In the genomic region with DNA sequence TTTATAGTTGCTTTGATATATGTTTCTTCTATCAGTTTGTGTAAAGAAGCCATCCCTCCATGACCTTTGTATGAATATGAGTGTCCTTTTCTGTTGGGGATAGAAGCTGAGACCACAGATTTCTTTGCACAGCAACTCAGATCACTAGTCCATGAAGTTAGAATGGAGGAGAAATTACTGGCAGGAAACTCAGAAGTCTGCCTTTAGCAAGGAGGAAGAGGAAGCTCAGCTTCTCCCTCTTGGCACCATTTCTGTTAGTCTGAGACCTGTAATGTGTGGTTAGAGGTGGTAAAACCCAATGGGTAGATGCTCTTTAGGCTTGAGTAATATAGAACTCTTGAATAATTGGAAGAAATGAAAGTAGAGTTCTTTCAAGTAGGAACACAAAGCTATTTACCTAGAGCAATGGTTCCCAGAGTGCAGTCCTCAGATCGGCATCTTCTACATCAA, we compare ENCODE assay signal across 11 cellular contexts.
DNase-seq lines count a peak whose midpoint lies in the region; ATAC-seq and TF ChIP-seq lines count a peak whose summit lies in the region.
"Had no signal": no experiment of that assay in that cellular context is flagged by ENCODE, and none has a peak within 500 bp of the region (broad histone marks: within the 10 kb centered on the region; RNA-seq: fewer than 3 reads in every experiment).

No MANE protein-coding gene starts in this region.

- H4K20me1 ChIP-seq in DOHH2 (ENCODE audit: control insufficient read depth, insufficient read depth, low read depth, low read length): no peaks in the 10 kb centered on the region

- H3K27ac ChIP-seq in DOHH2 (ENCODE audit: low read depth, low read length) (no peak overlapping the region), WERI-Rb-1 (no peak overlapping the region)

- H3K36me3 ChIP-seq in DOHH2 (ENCODE audit: control insufficient read depth, low read length): no peaks in the 10 kb centered on the region
- no peaks in the 10 kb centered on the region for H3K36me3 ChIP-seq in WERI-Rb-1

- no peaks in the 10 kb centered on the region for H3K9me2 ChIP-seq in DOHH2 (replicated peaks; ENCODE audit: control insufficient read depth, low read length)

- no peaks in the 10 kb centered on the region for H3K27me3 ChIP-seq in DOHH2 (ENCODE audit: control insufficient read depth, low read length)
- no peaks in the 10 kb centered on the region for H3K27me3 ChIP-seq in WERI-Rb-1 (ENCODE audit: insufficient read depth, low read depth, severe bottlenecking)

- H3K9me3 ChIP-seq in DOHH2 (ENCODE audit: control insufficient read depth, insufficient read depth, low read length) (no peaks in the 10 kb centered on the region), WERI-Rb-1 (ENCODE audit: severe bottlenecking) (no peaks in the 10 kb centered on the region)

- ATAC-seq in GM19328 (IDR thresholded peaks at IDR 0.05; ENCODE audit: unreplicated experiment) (peak; percentile 74), HG02610 (IDR thresholded peaks at IDR 0.05; ENCODE audit: unreplicated experiment) (peak; percentile 96), HG03280 (IDR thresholded peaks at IDR 0.05; ENCODE audit: unreplicated experiment) (peak; percentile 61), Right ventricle myocardium superior (ENCODE audit: poor library complexity) (no peak)
- ATAC-seq: GM23338 had no signal

- H3K4me3 ChIP-seq in DOHH2 (ENCODE audit: low read length) (no peak overlapping the region), WERI-Rb-1 (ENCODE audit: low read depth, low read length) (no peak overlapping the region)
- H3K4me3 ChIP-seq: GM23338 had no signal

- H3K4me2 ChIP-seq in DOHH2 (ENCODE audit: low read length): peak overlapping the region; percentile 31
- H3K4me2 ChIP-seq: GM23338 had no signal

- TF ChIP-seq CTCF in DOHH2 (IDR thresholded peaks at IDR 0.05; ENCODE audit: low read depth, low read length, poor library complexity, severe bottlenecking) (no peak), WERI-Rb-1 (IDR thresholded peaks at IDR 0.05; ENCODE audit: low read depth, low read length) (no peak)

- H3K79me2 ChIP-seq in DOHH2 (ENCODE audit: control insufficient read depth, low read length): no peaks in the 10 kb centered on the region

- no peak for DNase-seq in NCI-H1105 (lab: John Stamatoyannopoulos, UW)
- no peak for DNase-seq in Right ventricle myocardium superior
- DNase-seq in germinal center (ENCODE audit: low spot score): no peak
- no peak for DNase-seq in WERI-Rb-1
- DNase-seq: activated CD4-positive, alpha-beta T cell treated with anti-CD3 and anti-CD28 coated beads, Interleukin-2, amount 50 U/mL, for 4 hours; activated naive CD4-positive, alpha-beta T cell treated with anti-CD3 and anti-CD28 coated beads for 36 hours had no signal

- no peaks in the 10 kb centered on the region for H3F3A ChIP-seq in DOHH2 (ENCODE audit: control insufficient read depth, insufficient read depth)

- intact Hi-C loops in Right ventricle myocardium superior (cut with DNase I): no loop called here

- H3K4me1 ChIP-seq in DOHH2 (ENCODE audit: control insufficient read depth, low read length): peaks cover 9% of the 10 kb centered on the region
